ENCODE assay signal across 6 cellular contexts in the genomic region with DNA sequence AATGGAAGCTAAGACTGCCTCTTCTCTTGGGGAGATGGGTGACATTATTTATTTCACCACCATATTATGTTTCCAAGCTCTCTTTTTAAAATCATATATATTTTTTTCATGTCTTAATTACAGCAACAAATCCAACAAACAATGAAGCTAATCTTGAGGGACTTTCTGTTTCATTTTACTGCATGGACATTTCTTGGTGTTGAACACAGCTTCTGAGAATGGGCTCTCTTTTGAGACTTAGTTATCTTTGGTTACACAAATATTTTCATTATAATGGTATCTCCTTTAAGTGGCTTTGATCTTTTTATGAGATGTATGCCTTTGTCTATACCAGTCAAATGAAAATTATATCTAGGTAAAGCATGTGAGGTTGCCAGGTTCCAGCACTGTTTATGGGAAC.
"Had no signal": no experiment of that assay in that cellular context is flagged by ENCODE, and none has a peak within 500 bp of the region (broad histone marks: within the 10 kb centered on the region; RNA-seq: fewer than 3 reads in every experiment).

No MANE protein-coding gene starts in this region.

- DNase-seq: H9, HCEC 1CT had no signal

- H3K27me3 Mint-ChIP-seq: IgD-negative memory B cell had no signal

- H3K4me3 ChIP-seq: GM23338 had no signal

- H2AFZ ChIP-seq: GM23338 had no signal

- H3K4me3 Mint-ChIP-seq: GM23338, H9, IgD-negative memory B cell had no signal

- H3K9me3 Mint-ChIP-seq: GM23338, H9, IgD-negative memory B cell had no signal

- H3K27ac ChIP-seq: HL-60 had no signal

- H3K4me1 Mint-ChIP-seq: GM23338, H9, IgD-negative memory B cell had no signal

- ATAC-seq: GM23338, HepG2 had no signal

- H3K4me2 ChIP-seq: GM23338 had no signal

- H3K27ac Mint-ChIP-seq: GM23338, H9, IgD-negative memory B cell had no signal
